Comparison of ENCODE assay signal across 12 cellular contexts in genomic region chr10:62924344-62924748, GRCh38.
A peak's percentile ranks its signal among the peaks of the same experiment; 100 is the strongest.
DNase-seq lines count a peak whose midpoint lies in the region; FAIRE-seq and TF ChIP-seq lines count a peak whose summit lies in the region.
"Had no signal": no experiment of that assay in that cellular context is flagged by ENCODE, and none has a peak within 500 bp of the region (broad histone marks: within the 10 kb centered on the region; RNA-seq: fewer than 3 reads in every experiment).

No MANE protein-coding gene starts in this region.

- no peaks in the 10 kb centered on the region for H3K27me3 ChIP-seq in PC-9 (ENCODE audit: insufficient read depth, low read depth)
- no peaks in the 10 kb centered on the region for H3K27me3 ChIP-seq in vagina

- H3K4me1 ChIP-seq in PC-9 (replicated peaks; ENCODE audit: insufficient read depth) = no peaks in the 10 kb centered on the region
- H3K4me1 ChIP-seq in kidney (ENCODE audit: control insufficient read depth in 1 of 2, insufficient read depth in 1 of 2, low read depth in 1 of 2, low read length in 2 of 2) = no peaks in the 10 kb centered on the region
- no peaks in the 10 kb centered on the region for H3K4me1 ChIP-seq in vagina

- no peaks in the 10 kb centered on the region for H4K20me1 ChIP-seq in PC-9 (ENCODE audit: insufficient read depth)

- TF ChIP-seq CTCF in PC-9 (conservative IDR thresholded peaks at IDR 0.05) (no peak), kidney (IDR thresholded peaks at IDR 0.05; ENCODE audit: borderline replicate concordance, extremely low read depth, insufficient read depth) (no peak), vagina (IDR thresholded peaks at IDR 0.05) (no peak)

- FAIRE-seq in GM12892 (lab: Jason Lieb, UNC) = peak; percentile 57
- no peak for FAIRE-seq in kidney (lab: Jason Lieb, UNC)
- FAIRE-seq: endothelial cell of umbilical vein had no signal

- peak overlapping the region; percentile 57 for H3K4me2 ChIP-seq in PC-9

- H3F3A ChIP-seq in PC-9 (ENCODE audit: insufficient read depth, low read depth) = no peaks in the 10 kb centered on the region

- no peak for TF ChIP-seq POLR2A in GM12892 (IDR thresholded peaks at IDR 0.05; ENCODE audit: low read depth, low read length)
- TF ChIP-seq POLR2A in vagina (IDR thresholded peaks at IDR 0.05) = no peak

- POLR2A ChIA-PET in PC-9 (lab: Charles Lee; ENCODE audit: unreplicated experiment) = interaction anchor here (0.5 kb wide), 1 partner anchor 17 kb away, joined by 3 read pairs; no protein-coding TSS in a partner anchor

- no peak overlapping the region for H3K9ac ChIP-seq in kidney (ENCODE audit: low read length in 2 of 2)

- DNase-seq in COLO668 (lab: John Stamatoyannopoulos, UW; ENCODE audit: unreplicated experiment) (peak; percentile 64), GM12892 (ENCODE audit: insufficient read length) (peak; percentile 15), PC-9 (peak in 1 of 2 experiments; percentile 8), kidney (peak; percentile 58), HuH-7 (ENCODE audit: low spot score) (no peak), vagina (ENCODE audit: extremely low spot score in 2 of 2) (no peak), NOMO-1 treated with dmso at 0.1 percent for 144 hours (lab: John Stamatoyannopoulos, UW; ENCODE audit: unreplicated experiment) (no peak), DMS79 treated with DMSO at 0.1 percent for 48 hours (lab: John Stamatoyannopoulos, UW) (no peak)
- DNase-seq: left ventricle myocardium superior, NCI-H187 treated with DMSO at 0.1 percent for 48 hours, T-helper 1 cell had no signal

- peak overlapping the region; percentile 20; the same call in 1 of the 2 replicates for H3K4me3 ChIP-seq in PC-9
- H3K4me3 ChIP-seq in kidney (ENCODE audit: low read length in 2 of 2) = peak overlapping the region in 1 of 2 donors; percentile 13
- H3K4me3 ChIP-seq in vagina = no peak overlapping the region

- intact Hi-C loops in PC-9 (cut with micrococcal nuclease; ENCODE audit: unreplicated experiment) = no loop called here
- intact Hi-C loops in kidney (cut with DNase I) = no loop called here
- intact Hi-C loops in vagina (cut with DNase I) = no loop called here

- peak overlapping the region; percentile 66; the same call in 1 of the 2 replicates for H2AFZ ChIP-seq in PC-9

- no TSS peak for BruUV-seq in PC-9 (replicated peaks; lab: Mats Ljungman, UMichigan)

- H3K79me2 ChIP-seq in PC-9 (ENCODE audit: low read depth) = no peaks in the 10 kb centered on the region

- H3K27ac ChIP-seq in PC-9 = no peak overlapping the region
- no peak overlapping the region for H3K27ac ChIP-seq in kidney (ENCODE audit: low read depth in 2 of 2, low read length in 2 of 2)
- no peak overlapping the region for H3K27ac ChIP-seq in vagina

- no peaks in the 10 kb centered on the region for H3K36me3 ChIP-seq in PC-9 (ENCODE audit: low read depth)
- H3K36me3 ChIP-seq in kidney (ENCODE audit: control insufficient read depth in 1 of 2, insufficient read depth in 2 of 2, low read length in 2 of 2) = no peaks in the 10 kb centered on the region
- no peaks in the 10 kb centered on the region for H3K36me3 ChIP-seq in vagina

- CTCF ChIA-PET in PC-9 (lab: Charles Lee) = no interaction called here

- H3K9me3 ChIP-seq in PC-9 (ENCODE audit: insufficient read depth, low read depth) (peaks cover 6% of the 10 kb centered on the region; the same call in 1 of the 2 replicates), kidney (ENCODE audit: control insufficient read depth in 1 of 2, low read length in 2 of 2) (no peaks in the 10 kb centered on the region), vagina (no peaks in the 10 kb centered on the region)

- H3K9me2 ChIP-seq in PC-9 (ENCODE audit: insufficient read depth) = no peaks in the 10 kb centered on the region

Comparison
In these comparisons a context has a peak if more than half of its experiments do, and no peak if none do; other contexts are left out.
1. DNase-seq: peak in COLO668 (single experiment), GM12892 (single experiment) and kidney (single experiment); none in HuH-7 (single experiment), vagina (0 of 2), NOMO-1 treated with dmso at 0.1 percent for 144 hours (single experiment) and DMS79 treated with DMSO at 0.1 percent for 48 hours (single experiment).